In genomic region chr10:91932737-91933136, GRCh38 we compare ENCODE assay signal across 15 cellular contexts. TPM values are rescaled to one million over a fixed set of nuclear protein-coding genes. Genes with fewer than 3 reads are reported as not detected.
DNase-seq lines count a peak whose midpoint lies in the region; ATAC-seq, FAIRE-seq and TF ChIP-seq lines count a peak whose summit lies in the region.
"Had no signal": no experiment of that assay in that cellular context is flagged by ENCODE, and none has a peak within 500 bp of the region (broad histone marks: within the 10 kb centered on the region; RNA-seq: fewer than 3 reads in every experiment).

No MANE protein-coding gene starts in this region.

- no peak for FAIRE-seq in A549 (lab: Jason Lieb, UNC)
- no peak for FAIRE-seq in GM12878 (lab: Jason Lieb, UNC)
- no peak for FAIRE-seq in D721Med (lab: Jason Lieb, UNC)
- FAIRE-seq: HTR-8/SVneo had no signal

- no peak overlapping the region for H3K4ac ChIP-seq in mesendoderm (ENCODE audit: low read depth, low read length)

- peaks cover 26% of the 10 kb centered on the region for H3K79me1 ChIP-seq in mesendoderm (ENCODE audit: low read length)

- H3K23ac ChIP-seq in mesendoderm (ENCODE audit: low read length): peak overlapping the region; percentile 48

- TF ChIP-seq RAD21 in A549 (conservative IDR thresholded peaks at IDR 0.05 in 1 of 2, IDR thresholded peaks at IDR 0.05 in 1 of 2) (no peak), HCT116 (IDR thresholded peaks at IDR 0.05; ENCODE audit: low read depth) (no peak), GM12878 (IDR thresholded peaks at IDR 0.05; ENCODE audit: insufficient read depth, low read depth, low read length) (no peak)

- no peak for TF ChIP-seq EP300 in A549 (IDR thresholded peaks at IDR 0.05)
- TF ChIP-seq EP300 in GM12878 (IDR thresholded peaks at IDR 0.05; ENCODE audit: borderline replicate concordance in 1 of 2, control insufficient read depth in 1 of 2, low read depth in 2 of 2, low read length in 2 of 2): no peak

- H4K5ac ChIP-seq in mesendoderm (ENCODE audit: low read length): no peak overlapping the region

- intact Hi-C loops in HCT116 (cut with micrococcal nuclease) (no loop called here), GM12878 (cut with micrococcal nuclease; ENCODE audit: unreplicated experiment) (no loop called here), vagina (cut with DNase I) (no loop called here)

- peak; percentile 52 to 56; a peak in 3 of 6 replicates for ATAC-seq in A549
- ATAC-seq in HCT116: peak; percentile 55
- peak; percentile 43 for ATAC-seq in GM12878
- ATAC-seq: CD8-positive, alpha-beta T cell had no signal

- SMC1A ChIA-PET in GM12878 (lab: Charles Lee; ENCODE audit: uncharacterized antibody, unreplicated experiment): interaction anchor here (0.8 to 2.1 kb wide), 3 partner anchors 9 to 83 kb away, joined by 3 to 9 read pairs (median 3); partner anchors contain the start of gene BTAF1

- TF ChIP-seq POLR2A in A549 (IDR thresholded peaks at IDR 0.05; ENCODE audit: low read length) (no peak), HCT116 (IDR thresholded peaks at IDR 0.05; ENCODE audit: borderline replicate concordance, extremely low read depth, insufficient read depth, insufficient read length) (no peak), GM12878 (IDR thresholded peaks at IDR 0.05; ENCODE audit: low read depth, low read length) (no peak), vagina (IDR thresholded peaks at IDR 0.05) (no peak)

- no peaks in the 10 kb centered on the region for H3K27me3 ChIP-seq in HCT116 (ENCODE audit: insufficient read depth, low read length)
- H3K27me3 ChIP-seq in GM12878 (replicated peaks in 1 of 2; ENCODE audit: control insufficient read depth in 2 of 2, insufficient read depth in 2 of 2, low read length in 1 of 2): no peaks in the 10 kb centered on the region
- no peaks in the 10 kb centered on the region for H3K27me3 ChIP-seq in mesendoderm (ENCODE audit: insufficient read depth, low read length, poor library complexity)
- no peaks in the 10 kb centered on the region for H3K27me3 ChIP-seq in vagina

- RAD21 ChIA-PET in HCT116 (lab: Charles Lee; ENCODE audit: low non-redundant PET in 1 of 2, low total read pairs in 2 of 2, uncharacterized antibody in 2 of 2, unreplicated experiment in 2 of 2): no interaction called here
- RAD21 ChIA-PET in GM12878 (lab: Charles Lee; ENCODE audit: unreplicated experiment): no interaction called here

- 75% methylated on average over 1 of the region's 1 CpG for WGBS in A549 (ENCODE audit: missing lambda C conversion rate)
- WGBS in GM12878 (ENCODE audit: insufficient coverage, insufficient replicate concordance, low lambda C conversion rate, missing lambda C conversion rate): 100% methylated on average over 1 of the region's 1 CpG
- WGBS in mesendoderm (ENCODE audit: extremely low coverage, insufficient coverage, low lambda C conversion rate): no CpG with 5 or more reads among the region's 1 CpG

- H4K20me1 ChIP-seq in HCT116 (ENCODE audit: insufficient read depth) (peaks cover 27% of the 10 kb centered on the region; the same call in 1 of the 2 replicates), GM12878 (ENCODE audit: control insufficient read depth, insufficient read depth) (no peaks in the 10 kb centered on the region; the same call in 1 of the 2 replicates)

- H3K4me3 ChIP-seq in A549 (no peak overlapping the region), HCT116 (replicated peaks in 1 of 2; ENCODE audit: low read depth in 1 of 2, low read length in 2 of 2) (no peak overlapping the region), GM12878 (no peak overlapping the region), mesendoderm (ENCODE audit: low read length) (no peak overlapping the region), vagina (no peak overlapping the region)
- H3K4me3 ChIP-seq: PC-9, SK-N-MC had no signal

- TF ChIP-seq CTCF in A549 (IDR thresholded peaks at IDR 0.05) (no peak), HCT116 (IDR thresholded peaks at IDR 0.05 in 2 of 3, conservative IDR thresholded peaks at IDR 0.05 in 1 of 3; ENCODE audit: borderline replicate concordance in 1 of 3, insufficient read depth in 1 of 3, low read depth in 2 of 3, low read length in 2 of 3) (peak in 1 of 3 experiments; percentile 25; a peak in 1 of 6 replicates), GM12878 (IDR thresholded peaks at IDR 0.05 in 2 of 3, conservative IDR thresholded peaks at IDR 0.05 in 1 of 3; ENCODE audit: control insufficient read depth in 2 of 3, extremely low read depth in 1 of 3, insufficient read depth in 1 of 3, low read depth in 3 of 3, low read length in 3 of 3) (no peak), D721Med (IDR thresholded peaks at IDR 0.05; ENCODE audit: insufficient read depth, missing control alignments) (no peak), vagina (IDR thresholded peaks at IDR 0.05) (no peak)

- no peak overlapping the region for H2BK120ac ChIP-seq in mesendoderm (ENCODE audit: low read depth, low read length)

- H2AK5ac ChIP-seq in mesendoderm (ENCODE audit: low read length): no peak overlapping the region

- H2BK15ac ChIP-seq in mesendoderm (replicated peaks; ENCODE audit: low read depth): no peak overlapping the region

- H2AFZ ChIP-seq in HCT116 (ENCODE audit: low read depth, low read length, poor library complexity, severe bottlenecking) (no peak overlapping the region), GM12878 (ENCODE audit: control insufficient read depth, low read depth, low read length) (no peak overlapping the region)
- H2AFZ ChIP-seq: PC-9 had no signal

- H3K18ac ChIP-seq in mesendoderm (ENCODE audit: low read length): no peak overlapping the region

- POLR2A ChIA-PET in A549 (lab: Yijun Ruan, JAX) (interaction anchor here (1.3 kb wide), 1 partner anchor 9 kb away, joined by 4 read pairs; the partner anchor contains the start of gene BTAF1), HCT116 (lab: Charles Lee) (interaction anchor here (1.5 kb wide), 1 partner anchor 9 kb away, joined by 6 read pairs; the partner anchor contains the start of gene BTAF1), GM12878 (lab: Charles Lee) (interaction anchor here (1.0 to 1.8 kb wide), 2 partner anchors 8 to 9 kb away, joined by 3 to 7 read pairs; partner anchors contain the start of gene BTAF1)

- H2BK5ac ChIP-seq in mesendoderm (ENCODE audit: low read length): no peak overlapping the region

- no TSS peak for BruUV-seq in HCT116 (replicated peaks; lab: Mats Ljungman, UMichigan)
- no TSS peak for BruUV-seq in GM12878 (replicated peaks; lab: Mats Ljungman, UMichigan)

- CTCF ChIA-PET in A549 (lab: Yijun Ruan, JAX) (interaction anchor here (1.1 to 1.2 kb wide), 2 partner anchors 19 to 21 kb away, joined by 3 to 5 read pairs; no protein-coding TSS in a partner anchor), HCT116 (lab: Charles Lee) (interaction anchor here (1.1 kb wide), 1 partner anchor 9 kb away, joined by 4 read pairs; the partner anchor contains the start of gene BTAF1), GM12878 (lab: Yijun Ruan, JAX) (interaction anchor here (0.6 to 1.8 kb wide), 4 partner anchors 9 to 60 kb away, joined by 3 to 4 read pairs (median 3); partner anchors contain the start of gene BTAF1)

- no peak overlapping the region for H4K8ac ChIP-seq in mesendoderm (ENCODE audit: low read depth, low read length)

- H3K79me2 ChIP-seq in HCT116 (ENCODE audit: insufficient read depth, low read length) (peaks cover 98% of the 10 kb centered on the region), GM12878 (ENCODE audit: control insufficient read depth, insufficient read depth, low read length) (peaks cover 81% of the 10 kb centered on the region), mesendoderm (ENCODE audit: control insufficient read depth, insufficient read depth, low read length) (peaks cover 37% of the 10 kb centered on the region)

- no peak overlapping the region for H3K56ac ChIP-seq in mesendoderm (ENCODE audit: low read length)

- H3K36me3 ChIP-seq in HCT116 (ENCODE audit: control insufficient read depth in 1 of 2, insufficient read depth in 2 of 2, low read length in 2 of 2) (peaks cover 6 to 17% of the 10 kb centered on the region in 2 experiments), GM12878 (ENCODE audit: control insufficient read depth in 2 of 2, insufficient read depth in 2 of 2, low read length in 1 of 2) (peaks cover 10 to 27% of the 10 kb centered on the region in 2 experiments), mesendoderm (ENCODE audit: control insufficient read depth, insufficient read depth, low read length) (peaks cover 2% of the 10 kb centered on the region), vagina (peaks cover 0 to 7% of the 10 kb centered on the region in 2 donors)

- peaks cover 18% of the 10 kb centered on the region; the same call in 2 of the 3 replicates for H3K4me1 ChIP-seq in A549
- 0 out of 4 replicates have a peak, but pooled peaks cover 0 to 5% of the 10 kb centered on the region in 2 experiments for H3K4me1 ChIP-seq in HCT116 (ENCODE audit: control insufficient read depth in 1 of 2, insufficient read depth in 2 of 2, low read length in 2 of 2)
- H3K4me1 ChIP-seq in GM12878 (ENCODE audit: control insufficient read depth, insufficient read depth, low read length): no peaks in the 10 kb centered on the region
- H3K4me1 ChIP-seq in mesendoderm (ENCODE audit: control insufficient read depth, low read depth, low read length): no peaks in the 10 kb centered on the region
- peaks cover 32% of the 10 kb centered on the region for H3K4me1 ChIP-seq in vagina

- H3K9me3 ChIP-seq in A549 (no peaks in the 10 kb centered on the region), HCT116 (ENCODE audit: control insufficient read depth in 1 of 2, insufficient read depth in 1 of 2, low read depth in 1 of 2, low read length in 2 of 2) (no peaks in the 10 kb centered on the region), GM12878 (replicated peaks; ENCODE audit: control insufficient read depth, insufficient read depth, low read length) (no peaks in the 10 kb centered on the region; the same call in 2 of the 3 replicates), vagina (no peaks in the 10 kb centered on the region)

- H3K27ac ChIP-seq in A549 (no peak overlapping the region), HCT116 (ENCODE audit: low read depth, low read length) (no peak overlapping the region), GM12878 (ENCODE audit: control insufficient read depth, insufficient read depth) (no peak overlapping the region), mesendoderm (ENCODE audit: low read depth, low read length) (no peak overlapping the region), vagina (no peak overlapping the region)
- H3K27ac ChIP-seq: PC-9, SK-N-MC had no signal

- no peak overlapping the region for H3K9ac ChIP-seq in HCT116 (ENCODE audit: low read length)
- no peak overlapping the region for H3K9ac ChIP-seq in GM12878 (ENCODE audit: control insufficient read depth, insufficient read depth, low read length)
- no peak overlapping the region for H3K9ac ChIP-seq in mesendoderm (ENCODE audit: low read length)

- in situ Hi-C loops in GM12878 (cut with MboI): no loop called here

- no peak for DNase-seq in A549 (ENCODE audit: low read depth in 1 of 2, low spot score in 1 of 2)
- no peak for DNase-seq in HCT116 (ENCODE audit: low read depth, low spot score)
- no peak for DNase-seq in GM12878 (ENCODE audit: low read depth, low spot score)
- DNase-seq in mesendoderm: no peak
- DNase-seq in D721Med (ENCODE audit: insufficient read length, low spot score): no peak
- no peak for DNase-seq in glomerular visceral epithelial cell (ENCODE audit: extremely low spot score)
- DNase-seq in retina: no peak
- no peak for DNase-seq in vagina (ENCODE audit: extremely low spot score in 2 of 2)
- DNase-seq: CD8-positive, alpha-beta T cell; NCI-H1092; NCI-H187; NCI-H69; PC-9 had no signal

- H3K4me2 ChIP-seq in A549 (no peak overlapping the region), HCT116 (ENCODE audit: low read length) (no peak overlapping the region), GM12878 (ENCODE audit: control insufficient read depth, insufficient read depth) (peak overlapping the region; percentile 21; the same call in 1 of the 2 replicates), mesendoderm (ENCODE audit: low read length) (no peak overlapping the region)
- H3K4me2 ChIP-seq: PC-9 had no signal

- no peaks in the 10 kb centered on the region for H3K9me2 ChIP-seq in HCT116 (ENCODE audit: insufficient read depth)

RNA-seq across cellular contexts. Expression of gene BTAF1, which starts 9.2 kb away (rescaled TPM):
- polyA plus RNA-seq in A549 (2011; rRNA removed) (43.6 and 54.7 TPM in 2 replicates), A549 (2017; fragmentation: RNase III; extraction: RNeasy Plus Mini Kit Qiagen cat#74134 plus additional on column Dnase treatment) (16.7 to 17.1 TPM (median 17.1 TPM) in 3 replicates), GM12878 (2011; rRNA removed) (157 and 230 TPM in 2 replicates), GM12878 (2014; fragmentation: Illumina TruSeq; extraction: Trizol) (56.9 and 76.0 TPM in 2 replicates), GM12878 (2014; fragmentation: Nextera tagmentation; extraction: Ambion mirVana) (10 to 100 TPM; 11.8 to 12.8 TPM), GM12878 (2014; rRNA removed) (53.2 and 62.9 TPM in 2 replicates), GM12878 (2016; fragmentation: Nextera tagmentation; extraction: Ambion mirVana) (10 to 100 TPM; 34.7 to 37.4 TPM)
- polyA plus RNA-seq in A549 (2012; cell fraction: cytosol; rRNA removed): 5.0 and 5.5 TPM in 2 replicates
- polyA plus RNA-seq in A549 (2012; cell fraction: nucleus; rRNA removed): 18.0 and 23.6 TPM in 2 replicates
- polyA minus RNA-seq in A549 (2011; rRNA and poly(A)+ RNA removed): 28.8 and 31.5 TPM in 2 replicates
- total RNA-seq in HCT116 (2021; ENCODE audit: unreplicated experiment) (42.5 TPM), GM12878 (2014; rRNA removed) (56.9 and 68.0 TPM in 2 replicates), GM12878 (2014; rRNA removed; fragmentation: Illumina TruSeq; extraction: Trizol) (63.3 and 66.0 TPM in 2 replicates), GM12878 (2021) (54.2 and 54.6 TPM in 2 replicates), vagina (41.0 TPM)
- polyA plus RNA-seq in HCT116 (2012): 21.8 and 25.8 TPM in 2 replicates
- 987 and 1,060 TPM in 2 replicates for total RNA-seq in GM12878 (2013; cell fraction: nucleolus; rRNA removed)
- 30.7 TPM for polyA plus RNA-seq in GM12878 (2011; ENCODE audit: low read depth)
- 33.7 and 38.4 TPM in 2 replicates for polyA plus RNA-seq in GM12878 (2011; cell fraction: cytosol; rRNA removed)
- polyA plus RNA-seq in GM12878 (2011; cell fraction: nucleus; rRNA removed): 370 and 587 TPM in 2 replicates
- 42.7 and 63.7 TPM in 2 replicates for polyA plus RNA-seq in GM12878 (2012)
- 102 and 152 TPM in 2 replicates for polyA minus RNA-seq in GM12878 (2011; rRNA and poly(A)+ RNA removed)
- 29.8 and 41.3 TPM in 2 replicates for polyA minus RNA-seq in GM12878 (2011; cell fraction: cytosol; rRNA and poly(A)+ RNA removed)
- 139 and 166 TPM in 2 replicates for polyA minus RNA-seq in GM12878 (2011; cell fraction: nucleus; rRNA and poly(A)+ RNA removed)
- 17.1 TPM for polyA plus RNA-seq in mesendoderm (2013, experiment 1 of 2)
- polyA plus RNA-seq in mesendoderm (2013, experiment 2 of 2): 16.9 TPM

RNA-seq across cellular contexts. Expression of gene FGFBP3, which starts 23.5 kb away (rescaled TPM):
- polyA plus RNA-seq in A549 (2011; rRNA removed) (0.70 and 0.71 TPM in 2 replicates), A549 (2017; fragmentation: RNase III; extraction: RNeasy Plus Mini Kit Qiagen cat#74134 plus additional on column Dnase treatment) (2.6 to 3.2 TPM (median 2.7 TPM) in 3 replicates), GM12878 (2011; rRNA removed) (0.09 and 0.23 TPM in 2 replicates), GM12878 (2014; fragmentation: Illumina TruSeq; extraction: Trizol) (0.13 and 0.14 TPM in 2 replicates), GM12878 (2014; fragmentation: Nextera tagmentation; extraction: Ambion mirVana) (under 1 TPM; 0.08 to 0.16 TPM), GM12878 (2014; rRNA removed) (0.31 and 0.52 TPM in 2 replicates), GM12878 (2016; fragmentation: Nextera tagmentation; extraction: Ambion mirVana) (1 to 10 TPM in 1 of 2 experiments, under 1 TPM in 1; 0.56 to 1.0 TPM)
- 1.4 and 1.7 TPM in 2 replicates for polyA plus RNA-seq in A549 (2012; cell fraction: cytosol; rRNA removed)
- 1.4 and 2.1 TPM in 2 replicates for polyA plus RNA-seq in A549 (2012; cell fraction: nucleus; rRNA removed)
- polyA minus RNA-seq in A549 (2011; rRNA and poly(A)+ RNA removed): 0.39 and 0.58 TPM in 2 replicates
- total RNA-seq in HCT116 (2021; ENCODE audit: unreplicated experiment) (1.2 TPM), GM12878 (2014; rRNA removed) (0.11 and 0.23 TPM in 2 replicates), GM12878 (2014; rRNA removed; fragmentation: Illumina TruSeq; extraction: Trizol) (0.18 and 0.41 TPM in 2 replicates), GM12878 (2021) (0.35 and 0.41 TPM in 2 replicates), vagina (0.74 TPM)
- polyA plus RNA-seq in HCT116 (2012): 0.37 and 0.56 TPM in 2 replicates
- 1.7 and 2.8 TPM in 2 replicates for total RNA-seq in GM12878 (2013; cell fraction: nucleolus; rRNA removed)
- polyA plus RNA-seq in GM12878 (2011; ENCODE audit: low read depth): 0.33 TPM
- polyA plus RNA-seq in GM12878 (2011; cell fraction: cytosol; rRNA removed): 0.10 and 0.12 TPM in 2 replicates
- polyA plus RNA-seq in GM12878 (2011; cell fraction: nucleus; rRNA removed): 0.24 and 0.39 TPM in 2 replicates
- polyA plus RNA-seq in GM12878 (2012): 0.63 and 0.93 TPM in 2 replicates
- polyA minus RNA-seq in GM12878 (2011; rRNA and poly(A)+ RNA removed): 0.15 and 0.26 TPM in 2 replicates
- polyA minus RNA-seq in GM12878 (2011; cell fraction: cytosol; rRNA and poly(A)+ RNA removed): not detected in 2 replicates
- 0.24 and 0.57 TPM in 2 replicates for polyA minus RNA-seq in GM12878 (2011; cell fraction: nucleus; rRNA and poly(A)+ RNA removed)
- polyA plus RNA-seq in mesendoderm (2013, experiment 1 of 2): 13.7 TPM
- polyA plus RNA-seq in mesendoderm (2013, experiment 2 of 2): 14.5 TPM
